In the genomic region with DNA sequence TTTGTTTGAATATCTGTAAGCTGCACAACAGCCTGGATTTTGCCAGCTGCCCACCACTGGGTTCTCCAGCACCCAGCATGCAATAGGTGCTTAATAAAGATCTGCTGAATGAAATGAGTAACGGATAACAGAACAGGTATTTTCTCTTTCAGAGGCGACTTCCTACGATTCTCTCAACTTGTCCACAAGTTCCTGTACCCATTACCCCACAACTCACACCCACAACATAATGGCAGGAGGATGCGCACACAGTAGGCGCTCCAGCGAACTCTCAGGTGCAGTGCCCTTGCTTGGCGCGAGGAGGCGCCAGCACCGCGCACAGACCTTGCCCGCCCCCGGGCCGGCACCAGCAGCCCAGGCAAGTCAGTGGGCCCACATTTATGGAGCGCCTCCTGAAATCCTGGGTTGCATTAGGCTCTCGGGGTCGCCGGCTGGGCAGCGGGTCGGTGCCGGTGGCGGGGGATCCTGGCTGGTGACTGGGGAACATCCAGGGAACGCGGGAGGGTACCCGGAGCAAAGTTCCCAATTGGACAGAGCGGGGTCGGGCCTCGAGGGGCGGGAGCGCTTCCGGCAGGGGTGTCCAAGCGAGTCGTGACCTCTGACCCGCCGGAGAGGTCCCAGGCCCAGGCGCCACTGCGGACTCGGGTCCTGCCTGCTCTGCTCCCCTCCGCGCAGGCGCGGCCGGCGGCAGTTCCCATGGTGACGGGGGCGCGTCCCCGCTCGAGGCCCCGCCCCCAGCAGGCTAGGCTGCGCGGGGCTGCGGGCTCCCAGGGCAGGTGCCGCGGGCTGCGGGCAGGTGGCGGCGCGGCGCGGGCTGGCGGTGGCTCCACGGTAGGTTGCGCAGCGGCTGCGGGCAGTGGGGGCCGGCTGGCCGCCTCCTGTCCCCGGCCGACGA, we compare ENCODE assay signal across 1 cellular context.
A peak's percentile ranks its signal among the peaks of the same experiment; 100 is the strongest.
TF ChIP-seq lines count a peak whose summit lies in the region.

Gene KIAA1671, plus strand, starts transcription at position 775 of the 895 bp plus-strand sequence. CDS start 75,284 bp downstream, outside the sequence.

TF ChIP-seq in HepG2, 621 proteins besides CTCF, POLR2A, EP300 and RAD21 (continued from another document and continues in another):
- TF ChIP-seq AHDC1 (CRISPR knock-in tag; IDR thresholded peaks at IDR 0.05; ENCODE audit: borderline replicate concordance) (no peak), ERF (CRISPR knock-in tag; IDR thresholded peaks at IDR 0.05) (0 out of 2 replicates have a peak, but pooled peaks have one; percentile 23), ZSCAN9 (CRISPR knock-in tag; IDR thresholded peaks at IDR 0.05; ENCODE audit: borderline replicate concordance) (no peak), RNF2 (conservative IDR thresholded peaks at IDR 0.05; ENCODE audit: low read depth) (no peak), JUN (CRISPR knock-in tag; IDR thresholded peaks at IDR 0.05) (0 out of 2 replicates have a peak, but pooled peaks have one; percentile 50), ZNF280D (CRISPR knock-in tag; IDR thresholded peaks at IDR 0.05) (peak; percentile 38; the same call in 1 of the 2 replicates), ZNF83 (CRISPR knock-in tag; IDR thresholded peaks at IDR 0.05; ENCODE audit: borderline replicate concordance) (no peak), ZNF232 (CRISPR knock-in tag; IDR thresholded peaks at IDR 0.05; ENCODE audit: borderline replicate concordance) (peak; percentile 19; the same call in 1 of the 2 replicates), ZHX2 (IDR thresholded peaks at IDR 0.05; ENCODE audit: low read depth) (no peak), ZHX2 (CRISPR knock-in tag; IDR thresholded peaks at IDR 0.05; ENCODE audit: borderline replicate concordance) (peak; percentile 73; the same call in 1 of the 2 replicates), ZNF10 (CRISPR knock-in tag; IDR thresholded peaks at IDR 0.05; ENCODE audit: borderline replicate concordance, low read depth) (no peak), ZNF138 (CRISPR knock-in tag; IDR thresholded peaks at IDR 0.05; ENCODE audit: low read depth) (no peak), PREB (CRISPR knock-in tag; IDR thresholded peaks at IDR 0.05) (no peak), RARA (CRISPR knock-in tag; IDR thresholded peaks at IDR 0.05) (peak; percentile 57), FOXJ3 (CRISPR knock-in tag; IDR thresholded peaks at IDR 0.05; ENCODE audit: borderline replicate concordance) (no peak), TP53 (CRISPR knock-in tag; conservative IDR thresholded peaks at IDR 0.05) (no peak), ZNF672 (CRISPR knock-in tag; IDR thresholded peaks at IDR 0.05) (no peak), ATF7 (IDR thresholded peaks at IDR 0.05) (no peak), ATF7 (CRISPR knock-in tag; IDR thresholded peaks at IDR 0.05) (no peak), ZC3H4 (CRISPR knock-in tag; IDR thresholded peaks at IDR 0.05; ENCODE audit: borderline replicate concordance) (no peak), SYNCRIP (IDR thresholded peaks at IDR 0.05; ENCODE audit: insufficient read depth, low read depth, low read length) (no peak), SIN3B (IDR thresholded peaks at IDR 0.05; ENCODE audit: low read length) (no peak), KMT2A (CRISPR knock-in tag; IDR thresholded peaks at IDR 0.05) (no peak; the same call in 1 of the 2 replicates)
- TF ChIP-seq, protein P1, sequence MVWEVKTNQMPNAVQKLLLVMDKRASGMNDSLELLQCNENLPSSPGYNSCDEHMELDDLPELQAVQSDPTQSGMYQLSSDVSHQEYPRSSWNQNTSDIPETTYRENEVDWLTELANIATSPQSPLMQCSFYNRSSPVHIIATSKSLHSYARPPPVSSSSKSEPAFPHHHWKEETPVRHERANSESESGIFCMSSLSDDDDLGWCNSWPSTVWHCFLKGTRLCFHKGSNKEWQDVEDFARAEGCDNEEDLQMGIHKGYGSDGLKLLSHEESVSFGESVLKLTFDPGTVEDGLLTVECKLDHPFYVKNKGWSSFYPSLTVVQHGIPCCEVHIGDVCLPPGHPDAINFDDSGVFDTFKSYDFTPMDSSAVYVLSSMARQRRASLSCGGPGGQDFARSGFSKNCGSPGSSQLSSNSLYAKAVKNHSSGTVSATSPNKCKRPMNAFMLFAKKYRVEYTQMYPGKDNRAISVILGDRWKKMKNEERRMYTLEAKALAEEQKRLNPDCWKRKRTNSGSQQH (CRISPR knock-in tag; IDR thresholded peaks at IDR 0.05; ENCODE audit: low read depth) = peak; percentile 63; the same call in 1 of the 2 replicates
- TF ChIP-seq, protein P2, sequence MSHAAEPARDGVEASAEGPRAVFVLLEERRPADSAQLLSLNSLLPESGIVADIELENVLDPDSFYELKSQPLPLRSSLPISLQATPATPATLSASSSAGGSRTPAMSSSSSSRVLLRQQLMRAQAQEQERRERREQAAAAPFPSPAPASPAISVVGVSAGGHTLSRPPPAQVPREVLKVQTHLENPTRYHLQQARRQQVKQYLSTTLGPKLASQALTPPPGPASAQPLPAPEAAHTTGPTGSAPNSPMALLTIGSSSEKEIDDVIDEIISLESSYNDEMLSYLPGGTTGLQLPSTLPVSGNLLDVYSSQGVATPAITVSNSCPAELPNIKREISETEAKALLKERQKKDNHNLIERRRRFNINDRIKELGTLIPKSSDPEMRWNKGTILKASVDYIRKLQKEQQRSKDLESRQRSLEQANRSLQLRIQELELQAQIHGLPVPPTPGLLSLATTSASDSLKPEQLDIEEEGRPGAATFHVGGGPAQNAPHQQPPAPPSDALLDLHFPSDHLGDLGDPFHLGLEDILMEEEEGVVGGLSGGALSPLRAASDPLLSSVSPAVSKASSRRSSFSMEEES (CRISPR knock-in tag; IDR thresholded peaks at IDR 0.05) = no peak; the same call in 1 of the 2 replicates
- TF ChIP-seq, protein P3, sequence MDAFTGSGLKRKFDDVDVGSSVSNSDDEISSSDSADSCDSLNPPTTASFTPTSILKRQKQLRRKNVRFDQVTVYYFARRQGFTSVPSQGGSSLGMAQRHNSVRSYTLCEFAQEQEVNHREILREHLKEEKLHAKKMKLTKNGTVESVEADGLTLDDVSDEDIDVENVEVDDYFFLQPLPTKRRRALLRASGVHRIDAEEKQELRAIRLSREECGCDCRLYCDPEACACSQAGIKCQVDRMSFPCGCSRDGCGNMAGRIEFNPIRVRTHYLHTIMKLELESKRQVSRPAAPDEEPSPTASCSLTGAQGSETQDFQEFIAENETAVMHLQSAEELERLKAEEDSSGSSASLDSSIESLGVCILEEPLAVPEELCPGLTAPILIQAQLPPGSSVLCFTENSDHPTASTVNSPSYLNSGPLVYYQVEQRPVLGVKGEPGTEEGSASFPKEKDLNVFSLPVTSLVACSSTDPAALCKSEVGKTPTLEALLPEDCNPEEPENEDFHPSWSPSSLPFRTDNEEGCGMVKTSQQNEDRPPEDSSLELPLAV (CRISPR knock-in tag; conservative IDR thresholded peaks at IDR 0.05; ENCODE audit: low read depth) = no peak
- TF ChIP-seq, protein P4, sequence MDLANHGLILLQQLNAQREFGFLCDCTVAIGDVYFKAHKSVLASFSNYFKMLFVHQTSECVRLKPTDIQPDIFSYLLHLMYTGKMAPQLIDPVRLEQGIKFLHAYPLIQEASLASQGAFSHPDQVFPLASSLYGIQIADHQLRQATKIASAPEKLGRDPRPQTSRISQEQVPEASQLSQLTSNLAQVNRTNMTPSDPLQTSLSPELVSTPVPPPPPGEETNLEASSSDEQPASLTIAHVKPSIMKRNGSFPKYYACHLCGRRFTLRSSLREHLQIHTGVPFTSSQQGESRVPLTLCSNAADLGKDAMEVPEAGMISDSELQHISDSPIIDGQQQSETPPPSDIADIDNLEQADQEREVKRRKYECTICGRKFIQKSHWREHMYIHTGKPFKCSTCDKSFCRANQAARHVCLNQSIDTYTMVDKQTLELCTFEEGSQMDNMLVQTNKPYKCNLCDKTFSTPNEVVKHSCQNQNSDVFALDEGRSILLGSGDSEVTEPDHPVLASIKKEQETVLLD (CRISPR knock-in tag; IDR thresholded peaks at IDR 0.05; ENCODE audit: low read depth) = peak; percentile 51
